In the genomic region with DNA sequence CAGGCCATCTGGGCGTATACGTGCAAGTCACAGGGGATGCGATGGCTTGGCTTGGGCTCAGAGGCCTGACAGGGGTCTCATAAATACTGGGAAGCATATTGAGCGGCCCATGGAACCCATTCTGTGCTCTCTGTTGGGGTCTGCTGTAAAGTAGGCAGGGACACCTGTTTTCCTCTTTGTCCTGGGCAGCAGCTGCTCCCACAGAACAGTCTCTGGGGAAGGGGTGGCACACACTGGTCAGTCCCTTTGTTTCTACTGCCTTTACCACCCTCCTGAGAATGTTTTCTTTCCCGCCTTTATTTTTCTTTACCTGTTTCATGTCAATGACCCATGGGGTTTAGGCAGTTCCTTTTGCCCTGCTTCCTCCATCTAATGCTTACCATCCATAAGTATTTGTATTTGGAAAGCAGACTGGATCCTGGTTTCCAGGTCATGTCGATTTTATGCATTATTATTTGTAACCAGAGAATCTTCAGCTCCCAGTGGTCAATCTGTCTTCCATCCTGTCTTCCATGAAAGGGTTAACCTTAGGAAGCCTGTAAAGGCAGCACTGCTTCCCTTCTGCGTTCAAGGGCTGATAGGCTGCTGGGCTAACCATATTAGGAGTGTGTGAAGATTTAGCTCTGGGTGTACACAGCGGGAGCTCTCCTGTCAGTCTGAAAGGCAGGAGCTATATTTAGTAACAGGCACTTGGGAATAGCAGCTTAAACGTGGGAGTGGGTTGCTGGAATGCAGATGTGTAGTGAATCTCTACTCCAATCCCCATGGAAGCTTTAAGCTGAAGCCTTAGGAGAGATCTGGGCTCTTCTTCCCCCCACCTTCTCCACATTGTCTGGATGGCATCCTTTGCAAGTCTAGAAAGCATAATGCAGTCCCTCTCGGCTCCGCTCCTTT, we compare ENCODE assay signal across 10 cellular contexts.
DNase-seq lines count a peak whose midpoint lies in the region; ATAC-seq, FAIRE-seq and TF ChIP-seq lines count a peak whose summit lies in the region.
"Had no signal": no experiment of that assay in that cellular context is flagged by ENCODE, and none has a peak within 500 bp of the region (broad histone marks: within the 10 kb centered on the region; RNA-seq: fewer than 3 reads in every experiment).

No MANE protein-coding gene starts in this region.

- TF ChIP-seq CTCF in progenitor cell of endocrine pancreas (IDR thresholded peaks at IDR 0.05; ENCODE audit: unreplicated experiment) = no peak

- FAIRE-seq in urothelium cell line (lab: Jason Lieb, UNC) = no peak

- ATAC-seq in HG03565 (IDR thresholded peaks at IDR 0.05; ENCODE audit: unreplicated experiment) = no peak
- ATAC-seq in HG03108 (IDR thresholded peaks at IDR 0.05; ENCODE audit: unreplicated experiment) = no peak

- H3K9me3 ChIP-seq in ES-I3 (ENCODE audit: control insufficient read depth, insufficient read depth, low read length) = no peaks in the 10 kb centered on the region
- H3K9me3 ChIP-seq: lower lobe of right lung had no signal

- peak overlapping the region; percentile 24; the same call in 1 of the 2 replicates for H3K9ac ChIP-seq in ES-I3 (ENCODE audit: low read depth, low read length)

- H3K36me3 ChIP-seq in ES-I3 (ENCODE audit: insufficient read depth, low read length) = no peaks in the 10 kb centered on the region
- H3K36me3 ChIP-seq: lower lobe of right lung had no signal

- no peaks in the 10 kb centered on the region for H3K9me3 Mint-ChIP-seq in progenitor cell of endocrine pancreas (ENCODE audit: low read depth)
- H3K9me3 Mint-ChIP-seq: activated naive CD8-positive, alpha-beta T cell treated with anti-CD3 and anti-CD28 coated beads, Interleukin-2, amount 10 ng/mL, durations not matched to agents 7 days and 5 days had no signal

- no peaks in the 10 kb centered on the region for H3K27me3 Mint-ChIP-seq in progenitor cell of endocrine pancreas
- H3K27me3 Mint-ChIP-seq: activated naive CD8-positive, alpha-beta T cell treated with anti-CD3 and anti-CD28 coated beads, Interleukin-2, amount 10 ng/mL, durations not matched to agents 7 days and 5 days had no signal

- H3K36me3 Mint-ChIP-seq in progenitor cell of endocrine pancreas (ENCODE audit: insufficient read depth) = no peaks in the 10 kb centered on the region
- H3K36me3 Mint-ChIP-seq: activated naive CD8-positive, alpha-beta T cell treated with anti-CD3 and anti-CD28 coated beads, Interleukin-2, amount 10 ng/mL, durations not matched to agents 7 days and 5 days had no signal

- peak overlapping the region; percentile 56 for H3K27ac Mint-ChIP-seq in progenitor cell of endocrine pancreas
- H3K27ac Mint-ChIP-seq: activated naive CD8-positive, alpha-beta T cell treated with anti-CD3 and anti-CD28 coated beads, Interleukin-2, amount 10 ng/mL, durations not matched to agents 7 days and 5 days had no signal

- H3K4me1 Mint-ChIP-seq in progenitor cell of endocrine pancreas (ENCODE audit: low read depth) = peaks cover 17% of the 10 kb centered on the region
- H3K4me1 Mint-ChIP-seq: activated naive CD8-positive, alpha-beta T cell treated with anti-CD3 and anti-CD28 coated beads, Interleukin-2, amount 10 ng/mL, durations not matched to agents 7 days and 5 days had no signal

- peak; percentile 81 for DNase-seq in NCI-H69 (lab: John Stamatoyannopoulos, UW)
- DNase-seq in glomerular visceral epithelial cell (ENCODE audit: extremely low spot score) = peak; percentile 15
- no peak for DNase-seq in progenitor cell of endocrine pancreas (ENCODE audit: low spot score, unreplicated experiment)
- DNase-seq in SIG-M5 (lab: John Stamatoyannopoulos, UW) = no peak
- no peak for DNase-seq in urothelium cell line (ENCODE audit: low spot score)
- DNase-seq: activated naive CD8-positive, alpha-beta T cell treated with anti-CD3 and anti-CD28 coated beads, Interleukin-2, amount 10 ng/mL, durations not matched to agents 7 days and 5 days; lower lobe of right lung had no signal

- H3K4me3 Mint-ChIP-seq in progenitor cell of endocrine pancreas (ENCODE audit: low read depth) = peak overlapping the region; percentile 11
- H3K4me3 Mint-ChIP-seq: activated naive CD8-positive, alpha-beta T cell treated with anti-CD3 and anti-CD28 coated beads, Interleukin-2, amount 10 ng/mL, durations not matched to agents 7 days and 5 days had no signal

- H3K4me1 ChIP-seq in ES-I3 (ENCODE audit: insufficient read depth, low read length) = peaks cover 26% of the 10 kb centered on the region
- H3K4me1 ChIP-seq: lower lobe of right lung had no signal

Comparison
In these comparisons a context has a peak if more than half of its experiments do, and no peak if none do; other contexts are left out.
1. DNase-seq: peak in NCI-H69 (single experiment) and glomerular visceral epithelial cell (single experiment); none in progenitor cell of endocrine pancreas (single experiment), SIG-M5 (single experiment) and urothelium cell line (single experiment).